ENCODE assay signal across 9 cellular contexts in genomic region chr17:72591500-72592241, GRCh38.
DNase-seq lines count a peak whose midpoint lies in the region; ATAC-seq and TF ChIP-seq lines count a peak whose summit lies in the region.
"Had no signal": no experiment of that assay in that cellular context is flagged by ENCODE, and none has a peak within 500 bp of the region (broad histone marks: within the 10 kb centered on the region; RNA-seq: fewer than 3 reads in every experiment).

No MANE protein-coding gene starts in this region.

- H3K4me3 ChIP-seq in epithelial cell of esophagus (ENCODE audit: low read length) = peak overlapping the region; percentile 99

- DNase-seq in NCI-H146 (lab: John Stamatoyannopoulos, UW) = peak; percentile 63
- DNase-seq in NCI-H146 treated with DMSO at 0.1 percent for 48 hours (lab: John Stamatoyannopoulos, UW; ENCODE audit: unreplicated experiment) = no peak
- DNase-seq in epithelial cell of esophagus (ENCODE audit: low read depth) = peak; percentile 37
- DNase-seq in natural killer cell treated with Interleukin-12 subunit alpha and Interleukin-12 subunit beta and Interleukin-15 and Interleukin-18, amount 100 ng/mL, for 72 hours (ENCODE audit: low spot score) = no peak
- no peak for DNase-seq in T-helper 9 cell
- DNase-seq in GF-D8 (lab: John Stamatoyannopoulos, UW) = no peak
- DNase-seq: DND-41 had no signal

- H3K9me3 Mint-ChIP-seq in natural killer cell treated with Interleukin-12 subunit alpha and Interleukin-12 subunit beta and Interleukin-15 and Interleukin-18, amount 100 ng/mL, for 72 hours = no peaks in the 10 kb centered on the region

- H3K4me1 Mint-ChIP-seq in natural killer cell treated with Interleukin-12 subunit alpha and Interleukin-12 subunit beta and Interleukin-15 and Interleukin-18, amount 100 ng/mL, for 72 hours (ENCODE audit: low read depth in 2 of 2) = peaks cover 4 to 8% of the 10 kb centered on the region in 2 donors

- H3K4me3 Mint-ChIP-seq in natural killer cell treated with Interleukin-12 subunit alpha and Interleukin-12 subunit beta and Interleukin-15 and Interleukin-18, amount 100 ng/mL, for 72 hours = peak overlapping the region; percentile 67

- H3K36me3 Mint-ChIP-seq in natural killer cell treated with Interleukin-12 subunit alpha and Interleukin-12 subunit beta and Interleukin-15 and Interleukin-18, amount 100 ng/mL, for 72 hours = no peaks in the 10 kb centered on the region

- peak; percentile 44 for ATAC-seq in SK-N-SH treated with all-trans-retinoic acid at 6 μM for 48 hours
- ATAC-seq in natural killer cell treated with Interleukin-12 subunit alpha and Interleukin-12 subunit beta and Interleukin-15 and Interleukin-18, amount 100 ng/mL, for 72 hours = peak in 1 of 2 donors; percentile 7
- ATAC-seq in GM21390 (IDR thresholded peaks at IDR 0.05; ENCODE audit: unreplicated experiment) = no peak

- H3K27me3 Mint-ChIP-seq in natural killer cell treated with Interleukin-12 subunit alpha and Interleukin-12 subunit beta and Interleukin-15 and Interleukin-18, amount 100 ng/mL, for 72 hours = peaks cover 42 to 59% of the 10 kb centered on the region in 2 donors

- TF ChIP-seq CTCF in epithelial cell of esophagus (IDR thresholded peaks at IDR 0.05; ENCODE audit: insufficient read depth, low read depth, low read length, missing control alignments) = no peak

- H3K27ac Mint-ChIP-seq in natural killer cell treated with Interleukin-12 subunit alpha and Interleukin-12 subunit beta and Interleukin-15 and Interleukin-18, amount 100 ng/mL, for 72 hours = no peak overlapping the region

TF ChIP-seq in SK-N-SH treated with all-trans-retinoic acid at 6 μM for 48 hours, 23 proteins besides CTCF, POLR2A, EP300 and RAD21:
- TF ChIP-seq OSR1 (CRISPR knock-in tag; IDR thresholded peaks at IDR 0.05) (no peak), GLIS3 (CRISPR knock-in tag; IDR thresholded peaks at IDR 0.05) (0 out of 2 replicates have a peak, but pooled peaks have one; percentile 2)
TF ChIP-seq in SK-N-SH treated with all-trans-retinoic acid at 6 μM for 48 hours: peak in this region for 1.

Comparison
In these comparisons a context has a peak if more than half of its experiments do, and no peak if none do; other contexts are left out.
1. DNase-seq: peak in NCI-H146 (single experiment) and epithelial cell of esophagus (single experiment); none in NCI-H146 treated with DMSO at 0.1 percent for 48 hours (single experiment), natural killer cell treated with Interleukin-12 subunit alpha and Interleukin-12 subunit beta and Interleukin-15 and Interleukin-18, amount 100 ng/mL, for 72 hours (single experiment), T-helper 9 cell (single experiment) and GF-D8 (single experiment).